ENCODE assay signal across 13 cellular contexts in the genomic region with DNA sequence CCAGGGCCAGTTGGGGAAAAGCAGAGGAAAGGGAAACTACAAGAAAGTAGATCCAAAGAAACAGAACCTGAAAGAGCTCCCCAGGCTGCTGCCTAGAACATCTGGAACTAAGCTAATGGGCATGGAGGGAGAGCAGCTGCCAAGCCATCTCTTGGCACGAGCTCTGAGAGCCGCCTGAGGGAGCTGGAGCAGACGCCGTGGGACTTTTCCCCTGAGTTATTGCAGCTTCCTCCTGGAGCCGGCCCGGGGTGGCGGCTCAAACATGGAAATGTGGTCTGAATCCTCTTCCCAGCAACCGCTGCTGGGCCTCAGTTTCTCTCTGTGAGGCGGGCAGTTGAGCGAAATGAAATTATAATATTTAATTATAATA. TPM values are rescaled to one million over a fixed set of nuclear protein-coding genes. Genes with fewer than 3 reads are reported as not detected.
DNase-seq lines count a peak whose midpoint lies in the region; ATAC-seq, FAIRE-seq and TF ChIP-seq lines count a peak whose summit lies in the region.
"Had no signal": no experiment of that assay in that cellular context is flagged by ENCODE, and none has a peak within 500 bp of the region (broad histone marks: within the 10 kb centered on the region; RNA-seq: fewer than 3 reads in every experiment).

No MANE protein-coding gene starts in this region.

- H3K36me3 ChIP-seq in small intestine (ENCODE audit: control insufficient read depth in 2 of 2, insufficient read depth in 2 of 2, low read length in 2 of 2): no peaks in the 10 kb centered on the region
- H3K36me3 ChIP-seq in GM23338 (ENCODE audit: insufficient read depth): no peaks in the 10 kb centered on the region
- H3K36me3 ChIP-seq: gastroesophageal sphincter, neural progenitor cell had no signal

- H3K4me1 Mint-ChIP-seq in GM23338: peaks cover 17% of the 10 kb centered on the region

- H3K79me2 ChIP-seq in GM23338 (replicated peaks; ENCODE audit: insufficient read depth): no peaks in the 10 kb centered on the region

- H3K9me3 ChIP-seq in small intestine (ENCODE audit: control insufficient read depth, low read depth): no peaks in the 10 kb centered on the region
- H3K9me3 ChIP-seq: gastroesophageal sphincter had no signal

- H3K27me3 Mint-ChIP-seq in GM23338 (ENCODE audit: insufficient read depth, low read depth, poor library complexity): peaks cover 7% of the 10 kb centered on the region

- peaks cover 18% of the 10 kb centered on the region for H3K4me1 ChIP-seq in foreskin keratinocyte
- no peaks in the 10 kb centered on the region for H3K4me1 ChIP-seq in small intestine (ENCODE audit: control insufficient read depth in 2 of 2, insufficient read depth in 1 of 2, low read depth in 1 of 2, low read length in 1 of 2)
- H3K4me1 ChIP-seq in GM23338 (ENCODE audit: insufficient read depth): peaks cover 3% of the 10 kb centered on the region

- H3K4me3 ChIP-seq in small intestine (ENCODE audit: low read depth in 1 of 2, low read length in 2 of 2) (no peak overlapping the region), GM23338 (no peak overlapping the region)
- H3K4me3 ChIP-seq: gastroesophageal sphincter, neural progenitor cell had no signal

- H4K20me1 ChIP-seq in GM23338 (replicated peaks; ENCODE audit: insufficient read depth): no peaks in the 10 kb centered on the region

- H3K4me3 Mint-ChIP-seq in GM23338: no peak overlapping the region
- H3K4me3 Mint-ChIP-seq: neural progenitor cell had no signal

- H3K27ac Mint-ChIP-seq in GM23338: no peak overlapping the region; the same call in 1 of the 2 replicates
- H3K27ac Mint-ChIP-seq: neural progenitor cell had no signal

- no peak for FAIRE-seq in small intestine (lab: Jason Lieb, UNC)
- FAIRE-seq: TTC549 had no signal

- peak; percentile 22 for TF ChIP-seq CTCF in foreskin keratinocyte (conservative IDR thresholded peaks at IDR 0.05)
- no peak for TF ChIP-seq CTCF in GM23338 (conservative IDR thresholded peaks at IDR 0.05; ENCODE audit: low read depth in 2 of 2)

- 27 to 43% (median 42%) methylated on average over 9 to 10 of the region's 10 CpGs for WGBS in small intestine, 3 donors

- ATAC-seq in foreskin keratinocyte (no peak), GM23338 (no peak), GM18505 (IDR thresholded peaks at IDR 0.05; ENCODE audit: unreplicated experiment) (no peak), GM21737 (IDR thresholded peaks at IDR 0.05; ENCODE audit: unreplicated experiment) (no peak)

- no peaks in the 10 kb centered on the region for H3K9me2 ChIP-seq in GM23338 (ENCODE audit: insufficient read depth)

- H3K9me3 Mint-ChIP-seq in GM23338: no peaks in the 10 kb centered on the region; the same call in 2 of the 3 replicates

- H3K4me2 ChIP-seq in GM23338: no peak overlapping the region
- H3K4me2 ChIP-seq: neural progenitor cell had no signal

- H3K27ac ChIP-seq in foreskin keratinocyte: peak overlapping the region; percentile 82
- no peak overlapping the region for H3K27ac ChIP-seq in small intestine (ENCODE audit: low read depth in 1 of 2, low read length in 1 of 2)
- no peak overlapping the region for H3K27ac ChIP-seq in GM23338 (ENCODE audit: low read depth)
- H3K27ac ChIP-seq: HL-60, neural progenitor cell had no signal

- H3K36me3 Mint-ChIP-seq in GM23338 (ENCODE audit: low read depth): no peaks in the 10 kb centered on the region
- H3K36me3 Mint-ChIP-seq: neural progenitor cell had no signal

- H2AFZ ChIP-seq in GM23338: no peak overlapping the region
- H2AFZ ChIP-seq: neural progenitor cell had no signal

- H3K27me3 ChIP-seq in foreskin keratinocyte (no peaks in the 10 kb centered on the region), small intestine (ENCODE audit: control insufficient read depth in 2 of 2, insufficient read depth in 2 of 2, low read length in 2 of 2) (no peaks in the 10 kb centered on the region), GM23338 (ENCODE audit: insufficient read depth) (no peaks in the 10 kb centered on the region)
- H3K27me3 ChIP-seq: neural progenitor cell had no signal

- DNase-seq in GM04503 (ENCODE audit: low read depth): peak; percentile 69
- DNase-seq in SHP77 treated with DMSO at 0.1 percent for 48 hours (lab: John Stamatoyannopoulos, UW): peak; percentile 73
- DNase-seq in foreskin keratinocyte: no peak
- peak; percentile 37 for DNase-seq in small intestine
- DNase-seq in GM23338 (ENCODE audit: low spot score): no peak
- no peak for DNase-seq in NCI-H510A treated with DMSO at 0.1 percent for 48 hours (lab: John Stamatoyannopoulos, UW)
- DNase-seq: activated gamma-delta T cell treated with Interleukin-2 at 50 U/mL for 16 hours had no signal

- H3F3A ChIP-seq in GM23338 (replicated peaks; ENCODE audit: low read depth): no peaks in the 10 kb centered on the region

- no peak for TF ChIP-seq POLR2A in GM18505 (IDR thresholded peaks at IDR 0.05; ENCODE audit: borderline replicate concordance, extremely low read depth, insufficient read depth, insufficient read length)

TF ChIP-seq in GM23338, 12 proteins besides CTCF, POLR2A, EP300 and RAD21:
- TF ChIP-seq JUNB (IDR thresholded peaks at IDR 0.05; ENCODE audit: unreplicated experiment) (no peak), EZH2phosphoT487 (IDR thresholded peaks at IDR 0.05; ENCODE audit: unreplicated experiment) (no peak), ETS1 (IDR thresholded peaks at IDR 0.05) (no peak), ZNF114 (CRISPR knock-in tag; IDR thresholded peaks at IDR 0.05) (no peak), STAT1 (IDR thresholded peaks at IDR 0.05; ENCODE audit: unreplicated experiment) (no peak), POLR2AphosphoS5 (IDR thresholded peaks at IDR 0.05; ENCODE audit: low read depth) (no peak)
TF ChIP-seq in GM23338: peak in this region for 0.

RNA-seq across cellular contexts. Expression of gene LIF, which starts 41.8 kb away (rescaled TPM):
- 0.17 and 0.25 TPM in 2 replicates for total RNA-seq in foreskin keratinocyte
- polyA plus RNA-seq in foreskin keratinocyte (0.18 and 0.19 TPM in 2 replicates), small intestine (1 to 10 TPM; 3.0 to 7.7 (median 4.2) TPM), GM23338 (2016; fragmentation: Nextera tagmentation; extraction: Ambion mirVana) (1.2 and 1.8 TPM in 2 replicates)
- total RNA-seq in GM23338 (2014; rRNA removed; shearing (Covaris generic)): 3.6 and 5.9 TPM in 2 replicates

Comparison
In these comparisons a context has a peak if more than half of its experiments do, and no peak if none do; other contexts are left out.
1. DNase-seq: peak in GM04503 (single experiment), SHP77 treated with DMSO at 0.1 percent for 48 hours (single experiment) and small intestine (single experiment); none in foreskin keratinocyte (0 of 2), GM23338 (single experiment) and NCI-H510A treated with DMSO at 0.1 percent for 48 hours (single experiment).